9 cellular contexts compared by ENCODE assay signal in the genomic region with DNA sequence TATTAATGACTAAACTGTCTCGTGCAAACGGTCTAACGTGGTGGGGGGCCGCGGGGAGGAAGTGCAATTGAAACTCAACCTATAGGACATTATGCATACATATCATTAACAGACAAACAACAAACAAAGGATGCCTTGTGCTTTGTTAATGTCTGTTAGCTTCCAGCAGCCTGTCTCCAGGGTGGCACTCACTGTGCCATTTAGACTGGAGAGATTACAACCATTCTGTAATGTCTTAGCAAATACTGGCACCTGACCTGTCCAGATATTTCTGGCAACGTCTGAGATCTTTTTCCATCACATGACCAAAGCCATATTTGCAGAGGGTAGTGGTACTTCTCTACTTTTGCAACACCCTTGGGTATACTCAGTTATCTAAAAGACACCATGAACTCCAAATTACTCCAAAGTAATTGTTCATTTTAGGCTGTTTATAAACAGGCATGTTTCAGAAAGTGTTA. TPM values are rescaled to one million over a fixed set of nuclear protein-coding genes. Genes with fewer than 3 reads are reported as not detected.
A peak's percentile ranks its signal among the peaks of the same experiment; 100 is the strongest.
DNase-seq lines count a peak whose midpoint lies in the region; ATAC-seq and TF ChIP-seq lines count a peak whose summit lies in the region.
"Had no signal": no experiment of that assay in that cellular context is flagged by ENCODE, and none has a peak within 500 bp of the region (broad histone marks: within the 10 kb centered on the region; RNA-seq: fewer than 3 reads in every experiment).

No MANE protein-coding gene starts in this region.

- no peaks in the 10 kb centered on the region for H3K27me3 ChIP-seq in body of pancreas

- H3K27ac ChIP-seq in 22Rv1 (peak overlapping the region; percentile 81), body of pancreas (peak overlapping the region; percentile 97 to 99 (median 98))

- H3K36me3 ChIP-seq in body of pancreas (replicated peaks in 1 of 2; ENCODE audit: insufficient read depth in 1 of 2, low read depth in 2 of 2): no peaks in the 10 kb centered on the region

- no peaks in the 10 kb centered on the region for H3K9me3 ChIP-seq in body of pancreas

- 9 to 21% methylated on average over 6 of the region's 6 CpGs for WGBS in body of pancreas, 2 donors

- peak; percentile 72 for DNase-seq in LNCaP clone FGC (ENCODE audit: low read depth)
- peak; percentile 38 to 67 (median 50) for DNase-seq in body of pancreas
- DNase-seq in midbrain (lab: John Stamatoyannopoulos, UW): peak; percentile 41
- no peak for DNase-seq in OCI-M2 (lab: John Stamatoyannopoulos, UW; ENCODE audit: unreplicated experiment)
- DNase-seq in ureter (ENCODE audit: low spot score): no peak

- intact Hi-C loops in body of pancreas (cut with DNase I): no loop called here

- no peak for TF ChIP-seq POLR2A in body of pancreas (IDR thresholded peaks at IDR 0.05)

- H3K4me1 ChIP-seq in body of pancreas: peaks cover 45% of the 10 kb centered on the region

- TF ChIP-seq CTCF in 22Rv1 (IDR thresholded peaks at IDR 0.05) (no peak), LNCaP clone FGC (IDR thresholded peaks at IDR 0.05; ENCODE audit: control insufficient read depth, extremely low read depth, insufficient read depth) (no peak), body of pancreas (IDR thresholded peaks at IDR 0.05) (no peak)

- H3K4me3 ChIP-seq in LNCaP clone FGC (ENCODE audit: low read depth, low read length): peak overlapping the region; percentile 47; the same call in 1 of the 2 replicates
- no peak overlapping the region for H3K4me3 ChIP-seq in body of pancreas

- ATAC-seq in body of pancreas: peak; percentile 28
- ATAC-seq in HG03521 (IDR thresholded peaks at IDR 0.05; ENCODE audit: unreplicated experiment): no peak
- ATAC-seq in HG03442 (IDR thresholded peaks at IDR 0.05; ENCODE audit: unreplicated experiment): no peak

RNA-seq across cellular contexts. Expression of gene BHLHE41, which starts 11.6 kb away (rescaled TPM):
- total RNA-seq in body of pancreas (1 to 10 TPM; 2.6 to 4.6 TPM), ureter (186 TPM)
- total RNA-seq: T-helper 1 cell treated with Interleukin-12 subunit alpha and Interleukin-12 subunit beta and Interleukin-4 antibody, amounts not matched to agents 30 ng/mL and 1 ng/mL, for 36 hours had no signal

Comparison
In these comparisons a context has a peak if more than half of its experiments do, and no peak if none do; other contexts are left out.
1. DNase-seq: peak in LNCaP clone FGC (single experiment), body of pancreas (4 of 4) and midbrain (single experiment); none in OCI-M2 (single experiment) and ureter (single experiment).
2. RNA of gene BHLHE41, which starts 11.6 kb away (total RNA-seq): 186 TPM in ureter (single experiment); 2.6 to 4.6 TPM in body of pancreas; every median in the first group is over 10 times any median in the second.